1 cellular context compared by ENCODE assay signal in the genomic region with DNA sequence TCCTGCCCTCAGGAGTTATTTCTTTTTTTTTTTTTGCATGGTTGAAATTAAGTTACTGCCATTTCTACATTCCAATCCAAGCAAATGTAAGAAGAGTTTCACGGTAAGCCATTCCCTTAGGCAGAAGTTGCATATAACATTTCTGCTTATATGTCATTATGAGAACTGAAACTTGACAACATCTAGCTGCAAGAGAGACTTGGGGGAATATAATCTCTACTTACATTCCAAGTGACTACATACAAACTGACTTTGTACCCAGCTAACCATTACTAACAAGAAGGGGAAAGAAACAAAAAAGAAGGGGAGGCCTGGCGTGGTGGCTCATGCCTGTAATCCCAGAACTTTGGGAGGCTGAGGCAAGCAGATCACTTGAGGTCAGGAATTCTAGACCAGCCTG.
TF ChIP-seq lines count a peak whose summit lies in the region.

No MANE protein-coding gene starts in this region.

TF ChIP-seq in endothelial cell of umbilical vein, 7 proteins besides CTCF, POLR2A, EP300 and RAD21:
- TF ChIP-seq FOS (IDR thresholded peaks at IDR 0.05; ENCODE audit: borderline replicate concordance, insufficient read depth, low read length) (no peak), MYC (IDR thresholded peaks at IDR 0.05; ENCODE audit: low read depth, low read length) (no peak)
